In genomic region chr17:3802461-3803307, GRCh38 we compare ENCODE assay signal across 1 cellular context.
TF ChIP-seq lines count a peak whose summit lies in the region.

No MANE protein-coding gene starts in this region.

TF ChIP-seq in HepG2, 621 proteins besides CTCF, POLR2A, EP300 and RAD21 (continued from another document and continues in another):
- TF ChIP-seq, protein P1, sequence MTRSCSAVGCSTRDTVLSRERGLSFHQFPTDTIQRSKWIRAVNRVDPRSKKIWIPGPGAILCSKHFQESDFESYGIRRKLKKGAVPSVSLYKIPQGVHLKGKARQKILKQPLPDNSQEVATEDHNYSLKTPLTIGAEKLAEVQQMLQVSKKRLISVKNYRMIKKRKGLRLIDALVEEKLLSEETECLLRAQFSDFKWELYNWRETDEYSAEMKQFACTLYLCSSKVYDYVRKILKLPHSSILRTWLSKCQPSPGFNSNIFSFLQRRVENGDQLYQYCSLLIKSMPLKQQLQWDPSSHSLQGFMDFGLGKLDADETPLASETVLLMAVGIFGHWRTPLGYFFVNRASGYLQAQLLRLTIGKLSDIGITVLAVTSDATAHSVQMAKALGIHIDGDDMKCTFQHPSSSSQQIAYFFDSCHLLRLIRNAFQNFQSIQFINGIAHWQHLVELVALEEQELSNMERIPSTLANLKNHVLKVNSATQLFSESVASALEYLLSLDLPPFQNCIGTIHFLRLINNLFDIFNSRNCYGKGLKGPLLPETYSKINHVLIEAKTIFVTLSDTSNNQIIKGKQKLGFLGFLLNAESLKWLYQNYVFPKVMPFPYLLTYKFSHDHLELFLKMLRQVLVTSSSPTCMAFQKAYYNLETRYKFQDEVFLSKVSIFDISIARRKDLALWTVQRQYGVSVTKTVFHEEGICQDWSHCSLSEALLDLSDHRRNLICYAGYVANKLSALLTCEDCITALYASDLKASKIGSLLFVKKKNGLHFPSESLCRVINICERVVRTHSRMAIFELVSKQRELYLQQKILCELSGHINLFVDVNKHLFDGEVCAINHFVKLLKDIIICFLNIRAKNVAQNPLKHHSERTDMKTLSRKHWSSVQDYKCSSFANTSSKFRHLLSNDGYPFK (CRISPR knock-in tag; IDR thresholded peaks at IDR 0.05; ENCODE audit: borderline replicate concordance), result no peak; the same call in 1 of the 2 replicates
- TF ChIP-seq HDAC2 (CRISPR knock-in tag; IDR thresholded peaks at IDR 0.05), result peak; percentile 99
- peak; percentile 52 for TF ChIP-seq TFDP2 (CRISPR knock-in tag; IDR thresholded peaks at IDR 0.05)
- TF ChIP-seq, protein P2, sequence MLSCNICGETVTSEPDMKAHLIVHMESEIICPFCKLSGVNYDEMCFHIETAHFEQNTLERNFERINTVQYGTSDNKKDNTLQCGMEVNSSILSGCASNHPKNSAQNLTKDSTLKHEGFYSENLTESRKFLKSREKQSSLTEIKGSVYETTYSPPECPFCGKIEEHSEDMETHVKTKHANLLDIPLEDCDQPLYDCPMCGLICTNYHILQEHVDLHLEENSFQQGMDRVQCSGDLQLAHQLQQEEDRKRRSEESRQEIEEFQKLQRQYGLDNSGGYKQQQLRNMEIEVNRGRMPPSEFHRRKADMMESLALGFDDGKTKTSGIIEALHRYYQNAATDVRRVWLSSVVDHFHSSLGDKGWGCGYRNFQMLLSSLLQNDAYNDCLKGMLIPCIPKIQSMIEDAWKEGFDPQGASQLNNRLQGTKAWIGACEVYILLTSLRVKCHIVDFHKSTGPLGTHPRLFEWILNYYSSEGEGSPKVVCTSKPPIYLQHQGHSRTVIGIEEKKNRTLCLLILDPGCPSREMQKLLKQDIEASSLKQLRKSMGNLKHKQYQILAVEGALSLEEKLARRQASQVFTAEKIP (CRISPR knock-in tag; IDR thresholded peaks at IDR 0.05; ENCODE audit: borderline replicate concordance), result no peak
- TF ChIP-seq SIN3B (IDR thresholded peaks at IDR 0.05; ENCODE audit: low read length), result no peak
- TF ChIP-seq IRX3 (CRISPR knock-in tag; IDR thresholded peaks at IDR 0.05; ENCODE audit: borderline replicate concordance, low read depth), result peak; percentile 57; the same call in 1 of the 2 replicates
- TF ChIP-seq KMT2A (CRISPR knock-in tag; IDR thresholded peaks at IDR 0.05), result 0 out of 2 replicates have a peak, but pooled peaks have one; percentile 42
- TF ChIP-seq ARID5B (CRISPR knock-in tag; IDR thresholded peaks at IDR 0.05), result peak; percentile 98
- TF ChIP-seq PRMT3 (CRISPR knock-in tag; IDR thresholded peaks at IDR 0.05; ENCODE audit: borderline replicate concordance, low read depth), result peak; percentile 86; the same call in 1 of the 2 replicates
- no peak for TF ChIP-seq SP1 (IDR thresholded peaks at IDR 0.05)
- TF ChIP-seq SP1 (CRISPR knock-in tag; IDR thresholded peaks at IDR 0.05), result peak; percentile 40; the same call in 1 of the 2 replicates
- no peak for TF ChIP-seq ZNF230 (CRISPR knock-in tag; IDR thresholded peaks at IDR 0.05)
- TF ChIP-seq, protein P3, sequence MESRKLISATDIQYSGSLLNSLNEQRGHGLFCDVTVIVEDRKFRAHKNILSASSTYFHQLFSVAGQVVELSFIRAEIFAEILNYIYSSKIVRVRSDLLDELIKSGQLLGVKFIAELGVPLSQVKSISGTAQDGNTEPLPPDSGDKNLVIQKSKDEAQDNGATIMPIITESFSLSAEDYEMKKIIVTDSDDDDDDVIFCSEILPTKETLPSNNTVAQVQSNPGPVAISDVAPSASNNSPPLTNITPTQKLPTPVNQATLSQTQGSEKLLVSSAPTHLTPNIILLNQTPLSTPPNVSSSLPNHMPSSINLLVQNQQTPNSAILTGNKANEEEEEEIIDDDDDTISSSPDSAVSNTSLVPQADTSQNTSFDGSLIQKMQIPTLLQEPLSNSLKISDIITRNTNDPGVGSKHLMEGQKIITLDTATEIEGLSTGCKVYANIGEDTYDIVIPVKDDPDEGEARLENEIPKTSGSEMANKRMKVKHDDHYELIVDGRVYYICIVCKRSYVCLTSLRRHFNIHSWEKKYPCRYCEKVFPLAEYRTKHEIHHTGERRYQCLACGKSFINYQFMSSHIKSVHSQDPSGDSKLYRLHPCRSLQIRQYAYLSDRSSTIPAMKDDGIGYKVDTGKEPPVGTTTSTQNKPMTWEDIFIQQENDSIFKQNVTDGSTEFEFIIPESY (CRISPR knock-in tag; IDR thresholded peaks at IDR 0.05), result peak; percentile 90
- peak; percentile 98 for TF ChIP-seq ZKSCAN8 (CRISPR knock-in tag; IDR thresholded peaks at IDR 0.05; ENCODE audit: borderline replicate concordance)
- TF ChIP-seq ZNF367 (CRISPR knock-in tag; IDR thresholded peaks at IDR 0.05; ENCODE audit: borderline replicate concordance), result no peak
- TF ChIP-seq, protein P4, sequence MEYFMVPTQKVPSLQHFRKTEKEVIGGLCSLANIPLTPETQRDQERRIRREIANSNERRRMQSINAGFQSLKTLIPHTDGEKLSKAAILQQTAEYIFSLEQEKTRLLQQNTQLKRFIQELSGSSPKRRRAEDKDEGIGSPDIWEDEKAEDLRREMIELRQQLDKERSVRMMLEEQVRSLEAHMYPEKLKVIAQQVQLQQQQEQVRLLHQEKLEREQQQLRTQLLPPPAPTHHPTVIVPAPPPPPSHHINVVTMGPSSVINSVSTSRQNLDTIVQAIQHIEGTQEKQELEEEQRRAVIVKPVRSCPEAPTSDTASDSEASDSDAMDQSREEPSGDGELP (IDR thresholded peaks at IDR 0.05; ENCODE audit: borderline replicate concordance, low read depth), result peak; percentile 69; the same call in 1 of the 2 replicates
- TF ChIP-seq SNAPC4 (CRISPR knock-in tag; IDR thresholded peaks at IDR 0.05), result no peak
- no peak for TF ChIP-seq ATF7-NPFF (CRISPR knock-in tag; IDR thresholded peaks at IDR 0.05; ENCODE audit: low read depth)
- peak; percentile 91 for TF ChIP-seq NFIC (IDR thresholded peaks at IDR 0.05; ENCODE audit: low read length)
- TF ChIP-seq ELF4 (CRISPR knock-in tag; IDR thresholded peaks at IDR 0.05; ENCODE audit: borderline replicate concordance), result no peak
- TF ChIP-seq NRL (CRISPR knock-in tag; IDR thresholded peaks at IDR 0.05; ENCODE audit: borderline replicate concordance), result 0 out of 2 replicates have a peak, but pooled peaks have one; percentile 84
- TF ChIP-seq ZNF121 (CRISPR knock-in tag; IDR thresholded peaks at IDR 0.05), result peak; percentile 17; the same call in 1 of the 2 replicates
- no peak for TF ChIP-seq SNRNP70 (IDR thresholded peaks at IDR 0.05; ENCODE audit: low read depth, low read length)
- no peak for TF ChIP-seq ATF1 (CRISPR knock-in tag; IDR thresholded peaks at IDR 0.05)
- no peak for TF ChIP-seq ZNF432 (CRISPR knock-in tag; IDR thresholded peaks at IDR 0.05; ENCODE audit: borderline replicate concordance)
- TF ChIP-seq POLR2AphosphoS2 (IDR thresholded peaks at IDR 0.05; ENCODE audit: low read depth, low read length), result no peak; the same call in 1 of the 2 replicates
- TF ChIP-seq SAP130 (CRISPR knock-in tag; IDR thresholded peaks at IDR 0.05; ENCODE audit: low read depth), result peak; percentile 91
- TF ChIP-seq BRCA1 (CRISPR knock-in tag; IDR thresholded peaks at IDR 0.05), result 0 out of 2 replicates have a peak, but pooled peaks have one; percentile 28
- TF ChIP-seq, protein P5, sequence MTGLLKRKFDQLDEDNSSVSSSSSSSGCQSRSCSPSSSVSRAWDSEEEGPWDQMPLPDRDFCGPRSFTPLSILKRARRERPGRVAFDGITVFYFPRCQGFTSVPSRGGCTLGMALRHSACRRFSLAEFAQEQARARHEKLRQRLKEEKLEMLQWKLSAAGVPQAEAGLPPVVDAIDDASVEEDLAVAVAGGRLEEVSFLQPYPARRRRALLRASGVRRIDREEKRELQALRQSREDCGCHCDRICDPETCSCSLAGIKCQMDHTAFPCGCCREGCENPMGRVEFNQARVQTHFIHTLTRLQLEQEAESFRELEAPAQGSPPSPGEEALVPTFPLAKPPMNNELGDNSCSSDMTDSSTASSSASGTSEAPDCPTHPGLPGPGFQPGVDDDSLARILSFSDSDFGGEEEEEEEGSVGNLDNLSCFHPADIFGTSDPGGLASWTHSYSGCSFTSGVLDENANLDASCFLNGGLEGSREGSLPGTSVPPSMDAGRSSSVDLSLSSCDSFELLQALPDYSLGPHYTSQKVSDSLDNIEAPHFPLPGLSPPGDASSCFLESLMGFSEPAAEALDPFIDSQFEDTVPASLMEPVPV (CRISPR knock-in tag; IDR thresholded peaks at IDR 0.05), result no peak; the same call in 1 of the 2 replicates
- TF ChIP-seq ZNF891 (CRISPR knock-in tag; IDR thresholded peaks at IDR 0.05), result peak; percentile 80
- no peak for TF ChIP-seq ZNF282 (IDR thresholded peaks at IDR 0.05; ENCODE audit: partially characterized antibody)
- peak; percentile 91 for TF ChIP-seq NFKBIZ (CRISPR knock-in tag; IDR thresholded peaks at IDR 0.05)
- TF ChIP-seq ZNF766 (CRISPR knock-in tag; IDR thresholded peaks at IDR 0.05; ENCODE audit: borderline replicate concordance), result peak; percentile 61
- TF ChIP-seq ZNF577 (CRISPR knock-in tag; IDR thresholded peaks at IDR 0.05; ENCODE audit: borderline replicate concordance, low read depth), result no peak
- no peak for TF ChIP-seq NFYB (CRISPR knock-in tag; IDR thresholded peaks at IDR 0.05)
- TF ChIP-seq NR2F1 (CRISPR knock-in tag; IDR thresholded peaks at IDR 0.05), result peak; percentile 64 to 75; a peak in 3 of 4 replicates
- TF ChIP-seq LCORL (IDR thresholded peaks at IDR 0.05), result peak; percentile 97
- TF ChIP-seq LCORL (CRISPR knock-in tag; IDR thresholded peaks at IDR 0.05), result peak; percentile 99
- 0 out of 2 replicates have a peak, but pooled peaks have one; percentile 14 for TF ChIP-seq ZSCAN22 (CRISPR knock-in tag; IDR thresholded peaks at IDR 0.05)
- peak; percentile 76; the same call in 1 of the 2 replicates for TF ChIP-seq NR2C2 (CRISPR knock-in tag; IDR thresholded peaks at IDR 0.05; ENCODE audit: borderline replicate concordance)
- TF ChIP-seq SP140L (CRISPR knock-in tag; IDR thresholded peaks at IDR 0.05; ENCODE audit: borderline replicate concordance), result 0 out of 2 replicates have a peak, but pooled peaks have one; percentile 56
- no peak for TF ChIP-seq RBM39 (IDR thresholded peaks at IDR 0.05; ENCODE audit: low read depth, low read length, poor library complexity, severe bottlenecking)
- no peak for TF ChIP-seq NCOA5 (CRISPR knock-in tag; IDR thresholded peaks at IDR 0.05)
- no peak for TF ChIP-seq ZFP82 (CRISPR knock-in tag; IDR thresholded peaks at IDR 0.05; ENCODE audit: borderline replicate concordance)
- no peak for TF ChIP-seq ZBTB8A (CRISPR knock-in tag; IDR thresholded peaks at IDR 0.05; ENCODE audit: borderline replicate concordance, low read depth)
- TF ChIP-seq PCBP1 (IDR thresholded peaks at IDR 0.05; ENCODE audit: borderline replicate concordance, low read depth, low read length), result no peak
